13 cellular contexts compared by ENCODE assay signal in the genomic region with DNA sequence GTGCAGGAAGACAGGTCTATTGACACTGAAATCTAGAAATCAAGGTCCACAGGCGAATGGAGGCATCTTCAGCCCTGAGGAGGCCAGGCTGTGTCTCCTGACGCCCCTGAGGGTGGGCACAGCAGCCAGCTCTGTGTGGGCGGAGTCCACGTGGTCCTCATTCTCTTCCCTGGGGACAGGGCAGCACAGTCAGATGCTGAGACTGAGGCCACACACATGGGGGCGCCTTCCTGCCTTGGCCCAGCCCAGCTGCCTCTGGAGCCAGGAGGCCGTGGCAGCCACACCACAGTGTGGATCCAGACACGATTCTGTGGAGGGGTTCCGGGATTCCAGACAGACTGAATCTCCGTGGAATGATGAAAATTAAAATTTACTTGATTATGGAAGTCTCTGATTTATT. TPM values are rescaled to one million over a fixed set of nuclear protein-coding genes. Genes with fewer than 3 reads are reported as not detected.
DNase-seq lines count a peak whose midpoint lies in the region; ATAC-seq and TF ChIP-seq lines count a peak whose summit lies in the region.
"Had no signal": no experiment of that assay in that cellular context is flagged by ENCODE, and none has a peak within 500 bp of the region (broad histone marks: within the 10 kb centered on the region; RNA-seq: fewer than 3 reads in every experiment).

No MANE protein-coding gene starts in this region.

- H3K79me1 ChIP-seq in mesenchymal stem cell (replicated peaks; ENCODE audit: low read length, poor library complexity, severe bottlenecking) = peaks cover 11% of the 10 kb centered on the region

- no peak overlapping the region for H3K23ac ChIP-seq in mesenchymal stem cell (ENCODE audit: low read length in 2 of 2)

- H3K14ac ChIP-seq in mesenchymal stem cell (ENCODE audit: low read length in 2 of 2) = no peak overlapping the region

- no peak overlapping the region for H3K27ac ChIP-seq in mesenchymal stem cell (ENCODE audit: low read length, poor library complexity, severe bottlenecking)
- H3K27ac ChIP-seq: epithelial cell of prostate, lower lobe of right lung had no signal

- DNase-seq in GM12865 (ENCODE audit: low read depth) (no peak), SK-MEL-5 (ENCODE audit: low read depth, low spot score) (peak; percentile 50), mesenchymal stem cell (peak; percentile 11), immature natural killer cell (no peak)
- DNase-seq: activated CD4-positive, alpha-beta T cell treated with anti-CD3 and anti-CD28 coated beads for 1 hour; activated T-cell treated with anti-CD3 and anti-CD28 coated beads, Interleukin-2, amount 50 U/mL, for 24 hours; Calu3; lower lobe of right lung; NCI-H187 had no signal

- ATAC-seq in GM21576 (IDR thresholded peaks at IDR 0.05; ENCODE audit: unreplicated experiment) = no peak
- ATAC-seq in GM19455 (IDR thresholded peaks at IDR 0.05; ENCODE audit: unreplicated experiment) = no peak
- ATAC-seq: lower lobe of right lung had no signal

- in situ Hi-C loops in SK-MEL-5 (cut with HindIII; ENCODE audit: low pct_unique_long_range_greater_than_20kb, low sequenced_read_pairs) = no loop called here

- no peak overlapping the region for H3K18ac ChIP-seq in mesenchymal stem cell (ENCODE audit: low read depth in 1 of 2, low read length in 2 of 2)

- H3K36me3 ChIP-seq in mesenchymal stem cell (ENCODE audit: control insufficient read depth in 1 of 2, insufficient read depth in 2 of 2, low read depth in 1 of 2, low read length in 2 of 2) = peaks cover 64 to 72% of the 10 kb centered on the region in 2 experiments

- no peak overlapping the region for H2BK15ac ChIP-seq in mesenchymal stem cell (ENCODE audit: low read depth, poor library complexity, severe bottlenecking)

- H3K27me3 ChIP-seq in mesenchymal stem cell (ENCODE audit: control insufficient read depth in 1 of 2, insufficient read depth in 1 of 2, low read length in 2 of 2) = no peaks in the 10 kb centered on the region

- H2BK5ac ChIP-seq in mesenchymal stem cell (ENCODE audit: low read depth, low read length, poor library complexity, severe bottlenecking) = no peak overlapping the region

- H3K4me2 ChIP-seq in mesenchymal stem cell (ENCODE audit: low read length, poor library complexity, severe bottlenecking) = no peak overlapping the region

- TF ChIP-seq CTCF in GM12865 (IDR thresholded peaks at IDR 0.05; ENCODE audit: insufficient read depth, low read depth, low read length, missing control alignments) = peak; percentile 4

- H2BK12ac ChIP-seq in mesenchymal stem cell (ENCODE audit: low read length in 2 of 2) = no peak overlapping the region

- no peak overlapping the region for H3K4me3 Mint-ChIP-seq in immature natural killer cell
- H3K4me3 Mint-ChIP-seq: activated T-cell treated with anti-CD3 and anti-CD28 coated beads, Interleukin-2, amount 50 U/mL, for 24 hours; type B pancreatic cell had no signal

- H3K27me3 Mint-ChIP-seq in immature natural killer cell (ENCODE audit: low read depth in 3 of 3) = peaks cover 0 to 1% (median 0%) of the 10 kb centered on the region in 3 donors
- H3K27me3 Mint-ChIP-seq: activated T-cell treated with anti-CD3 and anti-CD28 coated beads, Interleukin-2, amount 50 U/mL, for 24 hours; type B pancreatic cell had no signal

- no peak overlapping the region for H2AFZ ChIP-seq in mesenchymal stem cell (ENCODE audit: low read depth, low read length)

- H4K8ac ChIP-seq in mesenchymal stem cell (ENCODE audit: low read length) = no peak overlapping the region

- H3K9me3 ChIP-seq in mesenchymal stem cell (ENCODE audit: control insufficient read depth, low read length) = no peaks in the 10 kb centered on the region
- H3K9me3 ChIP-seq: lower lobe of right lung had no signal

- H4K91ac ChIP-seq in mesenchymal stem cell (ENCODE audit: low read length) = no peak overlapping the region

- H3K4me3 ChIP-seq in GM12865 (ENCODE audit: low read depth, low read length) (no peak overlapping the region), mesenchymal stem cell (ENCODE audit: insufficient read depth in 1 of 2, low read depth in 1 of 2, low read length in 2 of 2) (no peak overlapping the region)
- H3K4me3 ChIP-seq: lower lobe of right lung had no signal

- no peak overlapping the region for H3K27ac Mint-ChIP-seq in immature natural killer cell
- H3K27ac Mint-ChIP-seq: type B pancreatic cell had no signal

- H3K4ac ChIP-seq in mesenchymal stem cell (ENCODE audit: low read depth in 1 of 2, low read length in 2 of 2) = no peak overlapping the region

- H3K9ac ChIP-seq in mesenchymal stem cell (ENCODE audit: low read length) = no peak overlapping the region

- no peak overlapping the region for H2AK5ac ChIP-seq in mesenchymal stem cell (ENCODE audit: low read length, severe bottlenecking)

- no peaks in the 10 kb centered on the region for H3K4me1 Mint-ChIP-seq in immature natural killer cell

- 86% methylated on average over 8 of the region's 9 CpGs for WGBS in mesenchymal stem cell

- peaks cover 0 to 21% (median 0%) of the 10 kb centered on the region in 3 donors for H3K36me3 Mint-ChIP-seq in immature natural killer cell
- H3K36me3 Mint-ChIP-seq: type B pancreatic cell had no signal

- H2BK120ac ChIP-seq in mesenchymal stem cell (ENCODE audit: low read depth, low read length) = no peak overlapping the region

- H3K9me3 Mint-ChIP-seq in immature natural killer cell = no peaks in the 10 kb centered on the region
- H3K9me3 Mint-ChIP-seq: activated T-cell treated with anti-CD3 and anti-CD28 coated beads, Interleukin-2, amount 50 U/mL, for 24 hours; type B pancreatic cell had no signal

- no peaks in the 10 kb centered on the region for H3K4me1 ChIP-seq in mesenchymal stem cell (ENCODE audit: control insufficient read depth, insufficient read depth, low read depth, low read length)
- H3K4me1 ChIP-seq: lower lobe of right lung had no signal

RNA-seq across cellular contexts. Expression of a gene that starts 20.8 kb away (rescaled TPM):
- 0.03 and 0.32 TPM in 2 replicates for total RNA-seq in SK-MEL-5 (2014; rRNA removed; shearing (Covaris generic))
- 1.1 and 2.2 TPM in 2 replicates for polyA plus RNA-seq in SK-MEL-5 (2015; cell fraction: cytosol; rRNA removed)
- polyA plus RNA-seq in SK-MEL-5 (2015; cell fraction: nucleus; rRNA removed) = 1.4 and 2.3 TPM in 2 replicates
- 0.65 TPM for polyA plus RNA-seq in mesenchymal stem cell (2013, experiment 1 of 2)
- polyA plus RNA-seq in mesenchymal stem cell (2013, experiment 2 of 2) = 0.48 TPM
- polyA plus RNA-seq in immature natural killer cell = not detected

RNA-seq across cellular contexts. Expression of a gene that starts 42.0 kb away (rescaled TPM):
- 42.3 and 45.9 TPM in 2 replicates for total RNA-seq in SK-MEL-5 (2014; rRNA removed; shearing (Covaris generic))
- 33.4 and 39.3 TPM in 2 replicates for polyA plus RNA-seq in SK-MEL-5 (2015; cell fraction: cytosol; rRNA removed)
- 83.9 and 88.7 TPM in 2 replicates for polyA plus RNA-seq in SK-MEL-5 (2015; cell fraction: nucleus; rRNA removed)
- 17.9 TPM for polyA plus RNA-seq in mesenchymal stem cell (2013, experiment 1 of 2)
- polyA plus RNA-seq in mesenchymal stem cell (2013, experiment 2 of 2) = 17.5 TPM
- polyA plus RNA-seq in immature natural killer cell = 10 to 100 TPM in 2 of 3 donors, 1 to 10 TPM in 1; 8.0 to 17.0 (median 10.6) TPM

RNA-seq across cellular contexts. Expression of a gene that starts 57.3 kb away (rescaled TPM):
- 24.8 and 25.9 TPM in 2 replicates for total RNA-seq in SK-MEL-5 (2014; rRNA removed; shearing (Covaris generic))
- 28.1 and 38.1 TPM in 2 replicates for polyA plus RNA-seq in SK-MEL-5 (2015; cell fraction: cytosol; rRNA removed)
- polyA plus RNA-seq in SK-MEL-5 (2015; cell fraction: nucleus; rRNA removed) = 67.1 and 87.8 TPM in 2 replicates
- polyA plus RNA-seq in mesenchymal stem cell (2013, experiment 1 of 2) = 17.1 TPM
- 16.3 TPM for polyA plus RNA-seq in mesenchymal stem cell (2013, experiment 2 of 2)
- 1 to 10 TPM; 1.8 to 7.2 (median 4.4) TPM for polyA plus RNA-seq in immature natural killer cell

Comparison
In these comparisons a context has a peak if more than half of its experiments do, and no peak if none do; other contexts are left out.
1. DNase-seq: peak in SK-MEL-5 (single experiment) and mesenchymal stem cell (single experiment); none in GM12865 (single experiment) and immature natural killer cell (0 of 3).